ENCODE assay signal across 20 cellular contexts in genomic region chr9:83065233-83065632, GRCh38.
"Had no signal": no experiment of that assay in that cellular context is flagged by ENCODE, and none has a peak within 500 bp of the region (broad histone marks: within the 10 kb centered on the region; RNA-seq: fewer than 3 reads in every experiment).

No MANE protein-coding gene starts in this region.

- DNase-seq: activated CD4-positive, alpha-beta T cell treated with anti-CD3 and anti-CD28 coated beads, Interleukin-2, amount 10 ng/mL, durations not matched to agents 7 days and 5 days; activated CD4-positive, CD25-positive, alpha-beta regulatory T cell treated with anti-CD3 and anti-CD28 coated beads, Interleukin-2, amount 50 U/mL, for 72 hours; activated CD8-positive, alpha-beta memory T cell treated with anti-CD3 and anti-CD28 coated beads, Interleukin-2, amount 10 ng/mL, durations not matched to agents 7 days and 5 days; activated CD8-positive, alpha-beta T cell treated with anti-CD3 and anti-CD28 coated beads for 36 hours; activated gamma-delta T cell; activated naive CD4-positive, alpha-beta T cell treated with anti-CD3 and anti-CD28 coated beads, Interleukin-2, amount 50 U/mL, for 16 hours; activated naive CD8-positive, alpha-beta T cell treated with anti-CD3 and anti-CD28 coated beads, Interleukin-2, amount 50 U/mL, for 24 hours; activated T-cell treated with anti-CD3 and anti-CD28 coated beads for 4 hours; cerebellar nuclear complex; glutamatergic neuron; immature natural killer cell; kidney glomerular epithelial cell; left ventricle myocardium inferior; midbrain; retina; stimulated activated CD4-positive, alpha-beta T cell treated with anti-CD3 and anti-CD28 coated beads, Interleukin-2, amount 100 ng/mL, for 48 hours; stimulated activated CD8-positive, alpha-beta memory T cell treated with anti-CD3 and anti-CD28 coated beads, Interleukin-4, amount 100 ng/mL, for 48 hours; stimulated activated naive B cell treated with anti-CD40 and anti-IgM and Interleukin-4, amounts not matched to agents 10 μg/mL and 1 μg/mL and 100 μg/mL, for 72 hours; transverse colon had no signal

- ATAC-seq: activated CD8-positive, alpha-beta memory T cell treated with anti-CD3 and anti-CD28 coated beads, Interleukin-2, amount 10 ng/mL, durations not matched to agents 7 days and 5 days; activated CD8-positive, alpha-beta T cell treated with anti-CD3 and anti-CD28 coated beads for 36 hours; activated naive CD8-positive, alpha-beta T cell treated with anti-CD3 and anti-CD28 coated beads, Interleukin-2, amount 50 U/mL, for 24 hours; natural killer cell treated with Interleukin-12 subunit alpha and Interleukin-12 subunit beta and Interleukin-15 and Interleukin-18, amount 100 ng/mL, for 72 hours; stimulated activated naive B cell treated with anti-CD40 and anti-IgM and Interleukin-4, amounts not matched to agents 10 μg/mL and 1 μg/mL and 100 μg/mL, for 72 hours had no signal
